Comparison of ENCODE assay signal across 1 cellular context in genomic region chr9:34430843-34431437, GRCh38.
TF ChIP-seq lines count a peak whose summit lies in the region.

No MANE protein-coding gene starts in this region.

TF ChIP-seq in SK-N-SH treated with all-trans-retinoic acid at 6 μM for 48 hours, 23 proteins besides CTCF, POLR2A, EP300 and RAD21 (continued from another document):
- TF ChIP-seq TSHZ2 (CRISPR knock-in tag; IDR thresholded peaks at IDR 0.05) = peak; percentile 87
TF ChIP-seq in SK-N-SH treated with all-trans-retinoic acid at 6 μM for 48 hours: peak in this region for 9.
